1 cellular context compared by ENCODE assay signal in the genomic region with DNA sequence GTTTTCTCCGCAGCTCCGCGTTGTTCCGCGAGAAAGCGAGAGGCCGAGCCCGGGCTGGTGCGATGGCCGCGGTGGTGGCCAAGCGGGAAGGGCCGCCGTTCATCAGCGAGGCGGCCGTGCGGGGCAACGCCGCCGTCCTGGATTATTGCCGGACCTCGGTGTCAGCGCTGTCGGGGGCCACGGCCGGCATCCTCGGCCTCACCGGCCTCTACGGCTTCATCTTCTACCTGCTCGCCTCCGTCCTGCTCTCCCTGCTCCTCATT.
TF ChIP-seq lines count a peak whose summit lies in the region.

No MANE protein-coding gene starts in this region.

TF ChIP-seq in GM12878, 131 proteins besides CTCF, POLR2A, EP300 and RAD21:
- TF ChIP-seq, protein P1, sequence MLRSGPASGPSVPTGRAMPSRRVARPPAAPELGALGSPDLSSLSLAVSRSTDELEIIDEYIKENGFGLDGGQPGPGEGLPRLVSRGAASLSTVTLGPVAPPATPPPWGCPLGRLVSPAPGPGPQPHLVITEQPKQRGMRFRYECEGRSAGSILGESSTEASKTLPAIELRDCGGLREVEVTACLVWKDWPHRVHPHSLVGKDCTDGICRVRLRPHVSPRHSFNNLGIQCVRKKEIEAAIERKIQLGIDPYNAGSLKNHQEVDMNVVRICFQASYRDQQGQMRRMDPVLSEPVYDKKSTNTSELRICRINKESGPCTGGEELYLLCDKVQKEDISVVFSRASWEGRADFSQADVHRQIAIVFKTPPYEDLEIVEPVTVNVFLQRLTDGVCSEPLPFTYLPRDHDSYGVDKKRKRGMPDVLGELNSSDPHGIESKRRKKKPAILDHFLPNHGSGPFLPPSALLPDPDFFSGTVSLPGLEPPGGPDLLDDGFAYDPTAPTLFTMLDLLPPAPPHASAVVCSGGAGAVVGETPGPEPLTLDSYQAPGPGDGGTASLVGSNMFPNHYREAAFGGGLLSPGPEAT (IDR thresholded peaks at IDR 0.05; ENCODE audit: low read depth) = peak; percentile 14; the same call in 1 of the 2 replicates
- TF ChIP-seq, protein P2, sequence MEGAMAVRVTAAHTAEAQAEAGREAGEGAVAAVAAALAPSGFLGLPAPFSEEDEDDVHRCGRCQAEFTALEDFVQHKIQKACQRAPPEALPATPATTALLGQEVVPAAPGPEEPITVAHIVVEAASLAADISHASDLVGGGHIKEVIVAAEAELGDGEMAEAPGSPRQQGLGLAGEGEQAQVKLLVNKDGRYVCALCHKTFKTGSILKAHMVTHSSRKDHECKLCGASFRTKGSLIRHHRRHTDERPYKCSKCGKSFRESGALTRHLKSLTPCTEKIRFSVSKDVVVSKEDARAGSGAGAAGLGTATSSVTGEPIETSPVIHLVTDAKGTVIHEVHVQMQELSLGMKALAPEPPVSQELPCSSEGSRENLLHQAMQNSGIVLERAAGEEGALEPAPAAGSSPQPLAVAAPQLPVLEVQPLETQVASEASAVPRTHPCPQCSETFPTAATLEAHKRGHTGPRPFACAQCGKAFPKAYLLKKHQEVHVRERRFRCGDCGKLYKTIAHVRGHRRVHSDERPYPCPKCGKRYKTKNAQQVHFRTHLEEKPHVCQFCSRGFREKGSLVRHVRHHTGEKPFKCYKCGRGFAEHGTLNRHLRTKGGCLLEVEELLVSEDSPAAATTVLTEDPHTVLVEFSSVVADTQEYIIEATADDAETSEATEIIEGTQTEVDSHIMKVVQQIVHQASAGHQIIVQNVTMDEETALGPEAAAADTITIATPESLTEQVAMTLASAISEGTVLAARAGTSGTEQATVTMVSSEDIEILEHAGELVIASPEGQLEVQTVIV (IDR thresholded peaks at IDR 0.05; ENCODE audit: borderline replicate concordance, partially characterized antibody) = no peak
- TF ChIP-seq, protein P3, sequence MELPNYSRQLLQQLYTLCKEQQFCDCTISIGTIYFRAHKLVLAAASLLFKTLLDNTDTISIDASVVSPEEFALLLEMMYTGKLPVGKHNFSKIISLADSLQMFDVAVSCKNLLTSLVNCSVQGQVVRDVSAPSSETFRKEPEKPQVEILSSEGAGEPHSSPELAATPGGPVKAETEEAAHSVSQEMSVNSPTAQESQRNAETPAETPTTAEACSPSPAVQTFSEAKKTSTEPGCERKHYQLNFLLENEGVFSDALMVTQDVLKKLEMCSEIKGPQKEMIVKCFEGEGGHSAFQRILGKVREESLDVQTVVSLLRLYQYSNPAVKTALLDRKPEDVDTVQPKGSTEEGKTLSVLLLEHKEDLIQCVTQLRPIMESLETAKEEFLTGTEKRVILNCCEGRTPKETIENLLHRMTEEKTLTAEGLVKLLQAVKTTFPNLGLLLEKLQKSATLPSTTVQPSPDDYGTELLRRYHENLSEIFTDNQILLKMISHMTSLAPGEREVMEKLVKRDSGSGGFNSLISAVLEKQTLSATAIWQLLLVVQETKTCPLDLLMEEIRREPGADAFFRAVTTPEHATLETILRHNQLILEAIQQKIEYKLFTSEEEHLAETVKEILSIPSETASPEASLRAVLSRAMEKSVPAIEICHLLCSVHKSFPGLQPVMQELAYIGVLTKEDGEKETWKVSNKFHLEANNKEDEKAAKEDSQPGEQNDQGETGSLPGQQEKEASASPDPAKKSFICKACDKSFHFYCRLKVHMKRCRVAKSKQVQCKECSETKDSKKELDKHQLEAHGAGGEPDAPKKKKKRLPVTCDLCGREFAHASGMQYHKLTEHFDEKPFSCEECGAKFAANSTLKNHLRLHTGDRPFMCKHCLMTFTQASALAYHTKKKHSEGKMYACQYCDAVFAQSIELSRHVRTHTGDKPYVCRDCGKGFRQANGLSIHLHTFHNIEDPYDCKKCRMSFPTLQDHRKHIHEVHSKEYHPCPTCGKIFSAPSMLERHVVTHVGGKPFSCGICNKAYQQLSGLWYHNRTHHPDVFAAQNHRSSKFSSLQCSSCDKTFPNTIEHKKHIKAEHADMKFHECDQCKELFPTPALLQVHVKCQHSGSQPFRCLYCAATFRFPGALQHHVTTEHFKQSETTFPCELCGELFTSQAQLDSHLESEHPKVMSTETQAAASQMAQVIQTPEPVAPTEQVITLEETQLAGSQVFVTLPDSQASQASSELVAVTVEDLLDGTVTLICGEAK (IDR thresholded peaks at IDR 0.05; ENCODE audit: borderline replicate concordance) = no peak
- TF ChIP-seq, protein P4, sequence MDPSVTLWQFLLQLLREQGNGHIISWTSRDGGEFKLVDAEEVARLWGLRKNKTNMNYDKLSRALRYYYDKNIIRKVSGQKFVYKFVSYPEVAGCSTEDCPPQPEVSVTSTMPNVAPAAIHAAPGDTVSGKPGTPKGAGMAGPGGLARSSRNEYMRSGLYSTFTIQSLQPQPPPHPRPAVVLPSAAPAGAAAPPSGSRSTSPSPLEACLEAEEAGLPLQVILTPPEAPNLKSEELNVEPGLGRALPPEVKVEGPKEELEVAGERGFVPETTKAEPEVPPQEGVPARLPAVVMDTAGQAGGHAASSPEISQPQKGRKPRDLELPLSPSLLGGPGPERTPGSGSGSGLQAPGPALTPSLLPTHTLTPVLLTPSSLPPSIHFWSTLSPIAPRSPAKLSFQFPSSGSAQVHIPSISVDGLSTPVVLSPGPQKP (IDR thresholded peaks at IDR 0.05; ENCODE audit: low read depth, low read length) = no peak
- TF ChIP-seq LARP7 (IDR thresholded peaks at IDR 0.05) = peak; percentile 73; the same call in 1 of the 2 replicates
- no peak for TF ChIP-seq FOS (IDR thresholded peaks at IDR 0.05; ENCODE audit: borderline replicate concordance, extremely low read depth, insufficient read length)
- TF ChIP-seq, protein P5, sequence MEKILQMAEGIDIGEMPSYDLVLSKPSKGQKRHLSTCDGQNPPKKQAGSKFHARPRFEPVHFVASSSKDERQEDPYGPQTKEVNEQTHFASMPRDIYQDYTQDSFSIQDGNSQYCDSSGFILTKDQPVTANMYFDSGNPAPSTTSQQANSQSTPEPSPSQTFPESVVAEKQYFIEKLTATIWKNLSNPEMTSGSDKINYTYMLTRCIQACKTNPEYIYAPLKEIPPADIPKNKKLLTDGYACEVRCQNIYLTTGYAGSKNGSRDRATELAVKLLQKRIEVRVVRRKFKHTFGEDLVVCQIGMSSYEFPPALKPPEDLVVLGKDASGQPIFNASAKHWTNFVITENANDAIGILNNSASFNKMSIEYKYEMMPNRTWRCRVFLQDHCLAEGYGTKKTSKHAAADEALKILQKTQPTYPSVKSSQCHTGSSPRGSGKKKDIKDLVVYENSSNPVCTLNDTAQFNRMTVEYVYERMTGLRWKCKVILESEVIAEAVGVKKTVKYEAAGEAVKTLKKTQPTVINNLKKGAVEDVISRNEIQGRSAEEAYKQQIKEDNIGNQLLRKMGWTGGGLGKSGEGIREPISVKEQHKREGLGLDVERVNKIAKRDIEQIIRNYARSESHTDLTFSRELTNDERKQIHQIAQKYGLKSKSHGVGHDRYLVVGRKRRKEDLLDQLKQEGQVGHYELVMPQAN (conservative IDR thresholded peaks at IDR 0.05) = 0 out of 2 replicates have a peak, but pooled peaks have one; percentile 4
TF ChIP-seq in GM12878: peak in this region for 3.
